ENCODE assay signal across 8 cellular contexts in the genomic region with DNA sequence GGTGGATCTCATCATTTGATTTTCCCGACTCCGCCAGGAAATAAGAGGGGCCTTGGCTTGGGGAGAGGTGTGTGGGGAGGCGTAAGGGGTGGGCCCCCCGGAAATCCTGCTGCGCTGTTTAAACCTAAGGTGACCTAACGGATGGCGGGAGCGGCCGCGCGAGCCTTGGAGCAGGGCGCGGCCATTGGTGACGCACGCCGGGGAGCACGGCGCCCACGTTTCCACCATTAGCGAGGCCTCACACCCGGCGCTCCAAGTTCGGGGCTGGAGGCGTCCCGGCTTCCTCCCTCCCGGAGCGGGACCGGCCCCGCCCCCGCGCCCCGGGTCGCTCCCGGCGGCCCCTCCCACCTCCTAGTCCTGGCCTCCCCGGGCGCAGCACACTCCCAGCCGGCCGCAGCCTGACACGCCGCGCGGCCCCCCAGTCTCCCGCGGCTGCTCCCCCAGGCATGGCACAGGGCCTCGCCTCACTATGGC. TPM values are rescaled to one million over a fixed set of nuclear protein-coding genes. Genes with fewer than 3 reads are reported as not detected.
DNase-seq lines count a peak whose midpoint lies in the region; ATAC-seq, FAIRE-seq and TF ChIP-seq lines count a peak whose summit lies in the region.

A gene (plus strand): TSS at position 354 of the 474 bp plus-strand sequence. CDS start 116 bp downstream, at position 470.

- DNase-seq in ELR (ENCODE audit: low read depth) (peak; percentile 87), GM23338 (ENCODE audit: low spot score) (peak; percentile 74), LNCaP clone FGC (ENCODE audit: low read depth) (no peak), head of caudate nucleus (peak; percentile 9 to 85 (median 68)), pancreas (peak; percentile 61 to 86 (median 74)), upper lobe of right lung (peak; percentile 89)

- peak; percentile 65 for ATAC-seq in GM23338
- peak; percentile 77 for ATAC-seq in SK-N-SH treated with all-trans-retinoic acid at 6 μM for 48 hours
- peak; percentile 87 to 94 (median 93) for ATAC-seq in pancreas
- ATAC-seq in upper lobe of right lung: peak; percentile 98

- peak within 1 kb of the TSS; percentile 65; the same call in 1 of the 2 replicates for H3K27ac Mint-ChIP-seq in GM23338
- H3K27ac Mint-ChIP-seq in activated naive CD8-positive, alpha-beta T cell: peak within 1 kb of the TSS; percentile 91

- H3K36me3 Mint-ChIP-seq in GM23338 (ENCODE audit: low read depth): peaks cover 11% of the 10 kb centered on the region
- H3K36me3 Mint-ChIP-seq in activated naive CD8-positive, alpha-beta T cell: peaks cover 8% of the 10 kb centered on the region

- no peak for FAIRE-seq in pancreas (lab: Jason Lieb, UNC)

- H3K36me3 ChIP-seq in GM23338 (ENCODE audit: insufficient read depth): no peaks in the 10 kb centered on the region
- no peaks in the 10 kb centered on the region for H3K36me3 ChIP-seq in pancreas
- no peaks in the 10 kb centered on the region for H3K36me3 ChIP-seq in upper lobe of right lung

- H3K27ac ChIP-seq in GM23338 (ENCODE audit: low read depth) (no peak within 1 kb of the TSS), pancreas (peak within 1 kb of the TSS in 3 of 4 donors; percentile 52 to 69 (median 64)), upper lobe of right lung (peak within 1 kb of the TSS; percentile 63)

- intact Hi-C loops in head of caudate nucleus (cut with DNase I): no loop called here
- intact Hi-C loops in pancreas (cut with DNase I): no loop called here
- intact Hi-C loops in upper lobe of right lung (cut with DNase I): no loop called here

- no peaks in the 10 kb centered on the region; the same call in 2 of the 3 replicates for H3K9me3 Mint-ChIP-seq in GM23338
- no peaks in the 10 kb centered on the region for H3K9me3 Mint-ChIP-seq in activated naive CD8-positive, alpha-beta T cell (ENCODE audit: low read depth)

- H4K20me1 ChIP-seq in GM23338 (replicated peaks; ENCODE audit: insufficient read depth): peaks cover 5% of the 10 kb centered on the region; the same call in 1 of the 2 replicates

- H3K27me3 ChIP-seq in GM23338 (ENCODE audit: insufficient read depth) (no peaks in the 10 kb centered on the region), pancreas (peaks cover 0 to 4% (median 0%) of the 10 kb centered on the region in 4 donors), upper lobe of right lung (no peaks in the 10 kb centered on the region)

- H2AFZ ChIP-seq in GM23338: no peak within 1 kb of the TSS; the same call in 1 of the 2 replicates

- no peaks in the 10 kb centered on the region for H3K9me2 ChIP-seq in GM23338 (ENCODE audit: insufficient read depth)

- WGBS in pancreas, 2 donors: 1 to 23% methylated on average over 43 to 46 of the region's 46 CpGs

- H3K9me3 ChIP-seq in pancreas (no peaks in the 10 kb centered on the region), upper lobe of right lung (no peaks in the 10 kb centered on the region)

- H3K4me3 ChIP-seq in GM23338: peak within 1 kb of the TSS; percentile 64
- peak within 1 kb of the TSS; percentile 63 for H3K4me3 ChIP-seq in LNCaP clone FGC (ENCODE audit: low read depth, low read length)
- H3K4me3 ChIP-seq in pancreas: peak within 1 kb of the TSS; percentile 23 to 55 (median 40)
- peak within 1 kb of the TSS; percentile 54 for H3K4me3 ChIP-seq in upper lobe of right lung

- peaks cover 34% of the 10 kb centered on the region for H3K4me1 Mint-ChIP-seq in GM23338
- H3K4me1 Mint-ChIP-seq in activated naive CD8-positive, alpha-beta T cell (ENCODE audit: low read depth): peaks cover 24% of the 10 kb centered on the region

- H3K79me2 ChIP-seq in GM23338 (replicated peaks; ENCODE audit: insufficient read depth): peaks cover 43% of the 10 kb centered on the region

- H3K4me3 Mint-ChIP-seq in GM23338: peak within 1 kb of the TSS; percentile 85
- H3K4me3 Mint-ChIP-seq in activated naive CD8-positive, alpha-beta T cell: peak within 1 kb of the TSS; percentile 91

- TF ChIP-seq CTCF in GM23338 (conservative IDR thresholded peaks at IDR 0.05; ENCODE audit: low read depth in 2 of 2) (no peak), LNCaP clone FGC (IDR thresholded peaks at IDR 0.05; ENCODE audit: control insufficient read depth, extremely low read depth, insufficient read depth) (no peak), pancreas (IDR thresholded peaks at IDR 0.05) (no peak), upper lobe of right lung (IDR thresholded peaks at IDR 0.05) (no peak)

- H3K4me1 ChIP-seq in GM23338 (ENCODE audit: insufficient read depth) (peaks cover 21% of the 10 kb centered on the region), pancreas (no peaks in the 10 kb centered on the region), upper lobe of right lung (no peaks in the 10 kb centered on the region)

- peaks cover 2% of the 10 kb centered on the region for H3K27me3 Mint-ChIP-seq in GM23338 (ENCODE audit: insufficient read depth, low read depth, poor library complexity)
- H3K27me3 Mint-ChIP-seq in activated naive CD8-positive, alpha-beta T cell: no peaks in the 10 kb centered on the region

- H3F3A ChIP-seq in GM23338 (replicated peaks; ENCODE audit: low read depth): no peaks in the 10 kb centered on the region

- peak within 1 kb of the TSS; percentile 82 for H3K4me2 ChIP-seq in GM23338

TF ChIP-seq in GM23338, 12 proteins besides CTCF, POLR2A, EP300 and RAD21:
- TF ChIP-seq JUNB (IDR thresholded peaks at IDR 0.05; ENCODE audit: unreplicated experiment) (no peak), POLR2AphosphoS5 (IDR thresholded peaks at IDR 0.05; ENCODE audit: low read depth) (peak; percentile 62; the same call in 1 of the 2 replicates)

TF ChIP-seq in SK-N-SH treated with all-trans-retinoic acid at 6 μM for 48 hours, 23 proteins besides CTCF, POLR2A, EP300 and RAD21:
- TF ChIP-seq ZC3H10 (CRISPR knock-in tag; IDR thresholded peaks at IDR 0.05): no peak

RNA-seq across cellular contexts. Expression of the gene that starts here (rescaled TPM):
- 168 and 185 TPM in 2 replicates for total RNA-seq in GM23338 (2014; rRNA removed; shearing (Covaris generic))
- polyA plus RNA-seq in GM23338 (2016; fragmentation: Nextera tagmentation; extraction: Ambion mirVana): 246 and 274 TPM in 2 replicates
- total RNA-seq in pancreas: 10 to 100 TPM; 12.1 to 36.8 (median 17.2) TPM
- 10 to 100 TPM; 19.6 to 29.9 TPM for polyA plus RNA-seq in pancreas
- total RNA-seq in upper lobe of right lung: 53.4 TPM
